In genomic region chr7:21128418-21128817, GRCh38 we compare ENCODE assay signal across 16 cellular contexts.
DNase-seq lines count a peak whose midpoint lies in the region; ATAC-seq and TF ChIP-seq lines count a peak whose summit lies in the region.
"Had no signal": no experiment of that assay in that cellular context is flagged by ENCODE, and none has a peak within 500 bp of the region (broad histone marks: within the 10 kb centered on the region; RNA-seq: fewer than 3 reads in every experiment).

No MANE protein-coding gene starts in this region.

- H3K9me3 ChIP-seq in A673 (ENCODE audit: low read depth, low read length, poor library complexity, severe bottlenecking) = no peaks in the 10 kb centered on the region
- H3K9me3 ChIP-seq: gastroesophageal sphincter, tibial artery had no signal

- H3K36me3 ChIP-seq in A673 (ENCODE audit: insufficient read depth, low read length, poor library complexity, severe bottlenecking) = no peaks in the 10 kb centered on the region
- H3K36me3 ChIP-seq: gastroesophageal sphincter, tibial artery had no signal

- no peaks in the 10 kb centered on the region for H3K9me3 Mint-ChIP-seq in activated CD4-positive, alpha-beta T cell treated with anti-CD3 and anti-CD28 coated beads for 36 hours (ENCODE audit: low read depth)

- H3K4me1 ChIP-seq in foreskin keratinocyte (no peaks in the 10 kb centered on the region), A673 (ENCODE audit: insufficient read depth, low read length, poor library complexity, severe bottlenecking) (no peaks in the 10 kb centered on the region)

- TF ChIP-seq CTCF in foreskin keratinocyte (conservative IDR thresholded peaks at IDR 0.05) = no peak
- no peak for TF ChIP-seq CTCF in A673 (conservative IDR thresholded peaks at IDR 0.05; ENCODE audit: low read depth, low read length)

- no peak overlapping the region for H3K4me3 Mint-ChIP-seq in activated CD4-positive, alpha-beta T cell treated with anti-CD3 and anti-CD28 coated beads for 36 hours
- H3K4me3 Mint-ChIP-seq: effector memory CD8-positive, alpha-beta T cell had no signal

- no peak overlapping the region for H3K27ac ChIP-seq in foreskin keratinocyte
- no peak overlapping the region for H3K27ac ChIP-seq in A673 (ENCODE audit: low read depth, low read length, poor library complexity, severe bottlenecking)
- H3K27ac ChIP-seq: gastroesophageal sphincter, tibial artery had no signal

- H3K27me3 ChIP-seq in foreskin keratinocyte (no peaks in the 10 kb centered on the region), A673 (replicated peaks; ENCODE audit: insufficient read depth, low read depth, low read length, poor library complexity) (peaks cover 35% of the 10 kb centered on the region)
- H3K27me3 ChIP-seq: tibial artery had no signal

- no peaks in the 10 kb centered on the region for H3K36me3 Mint-ChIP-seq in activated CD4-positive, alpha-beta T cell treated with anti-CD3 and anti-CD28 coated beads for 36 hours (ENCODE audit: low read depth)

- CTCF ChIA-PET in activated CD4-positive, alpha-beta T cell treated with anti-CD3 and anti-CD28 coated beads for 36 hours (lab: Charles Lee) = no interaction called here
- CTCF ChIA-PET in A673 (lab: Charles Lee) = no interaction called here

- POLR2A ChIA-PET in activated CD4-positive, alpha-beta T cell treated with anti-CD3 and anti-CD28 coated beads for 36 hours (lab: Charles Lee) = no interaction called here
- POLR2A ChIA-PET in A673 (lab: Charles Lee; ENCODE audit: low non-redundant PET) = no interaction called here

- peak; percentile 23 for DNase-seq in Daoy (ENCODE audit: low read depth)
- peak; percentile 54 to 98 (median 95) for DNase-seq in NCI-H1417 (lab: John Stamatoyannopoulos, UW)
- peak; percentile 57 for DNase-seq in NCI-H774 (lab: John Stamatoyannopoulos, UW)
- DNase-seq in foreskin keratinocyte = peak in 1 of 2 donors; percentile 53
- no peak for DNase-seq in activated CD4-positive, alpha-beta T cell treated with anti-CD3 and anti-CD28 coated beads, Interleukin-2, amount 50 U/mL, for 48 hours
- DNase-seq in activated CD4-positive, alpha-beta T cell treated with anti-CD3 and anti-CD28 coated beads for 36 hours = no peak
- DNase-seq in A673 (ENCODE audit: low spot score) = no peak
- DNase-seq: activated naive CD4-positive, alpha-beta T cell treated with Interleukin-2 at 50 U/mL for 16 hours; DMS53; effector memory CD8-positive, alpha-beta T cell; islet precursor cell; MV-4-11; stimulated activated CD4-positive, alpha-beta T cell treated with anti-CD3 and anti-CD28 coated beads, Interleukin-1b, Interleukin-23, amount 100 ng/mL, for 48 hours; tibial artery had no signal

- H3K27me3 Mint-ChIP-seq in activated CD4-positive, alpha-beta T cell treated with anti-CD3 and anti-CD28 coated beads for 36 hours = peaks cover 27% of the 10 kb centered on the region

- peaks cover 4% of the 10 kb centered on the region for H3K4me1 Mint-ChIP-seq in activated CD4-positive, alpha-beta T cell treated with anti-CD3 and anti-CD28 coated beads for 36 hours

- H3K27ac Mint-ChIP-seq in activated CD4-positive, alpha-beta T cell treated with anti-CD3 and anti-CD28 coated beads for 36 hours = no peak overlapping the region
- H3K27ac Mint-ChIP-seq: effector memory CD8-positive, alpha-beta T cell had no signal

- H3K4me3 ChIP-seq in A673 (ENCODE audit: low read depth, low read length, poor library complexity, severe bottlenecking) = no peak overlapping the region
- H3K4me3 ChIP-seq: gastroesophageal sphincter, tibial artery had no signal

- ATAC-seq in foreskin keratinocyte (peak; percentile 69), HG02623 (IDR thresholded peaks at IDR 0.05; ENCODE audit: unreplicated experiment) (no peak)
- ATAC-seq in activated CD4-positive, alpha-beta T cell treated with anti-CD3 and anti-CD28 coated beads for 36 hours = no peak
- ATAC-seq: effector memory CD8-positive, alpha-beta T cell; gastroesophageal sphincter had no signal

- no TSS peak for BruUV-seq in A673 (replicated peaks; lab: Mats Ljungman, UMichigan)

- intact Hi-C loops in activated CD4-positive, alpha-beta T cell treated with anti-CD3 and anti-CD28 coated beads for 36 hours (cut with DNase I, micrococcal nuclease) = no loop called here
- intact Hi-C loops in A673 (cut with micrococcal nuclease; ENCODE audit: unreplicated experiment) = no loop called here

Comparison
In these comparisons a context has a peak if more than half of its experiments do, and no peak if none do; other contexts are left out.
1. DNase-seq: peak in Daoy (single experiment), NCI-H1417 (3 of 3) and NCI-H774 (single experiment); none in activated CD4-positive, alpha-beta T cell treated with anti-CD3 and anti-CD28 coated beads, Interleukin-2, amount 50 U/mL, for 48 hours (0 of 2), activated CD4-positive, alpha-beta T cell treated with anti-CD3 and anti-CD28 coated beads for 36 hours (single experiment) and A673 (single experiment).